9 cellular contexts compared by ENCODE assay signal in genomic region chr1:207848234-207848633, GRCh38.
DNase-seq lines count a peak whose midpoint lies in the region; ATAC-seq and TF ChIP-seq lines count a peak whose summit lies in the region.
"Had no signal": no experiment of that assay in that cellular context is flagged by ENCODE, and none has a peak within 500 bp of the region (broad histone marks: within the 10 kb centered on the region; RNA-seq: fewer than 3 reads in every experiment).

No MANE protein-coding gene starts in this region.

- peaks cover 69% of the 10 kb centered on the region for H3K4me1 ChIP-seq in CD8-positive, alpha-beta T cell (ENCODE audit: insufficient read depth, low read length)

- no peaks in the 10 kb centered on the region for H3K27me3 ChIP-seq in CD8-positive, alpha-beta T cell (ENCODE audit: insufficient read depth, low read length)

- POLR2A ChIA-PET in CD8-positive, alpha-beta T cell (lab: Charles Lee) = no interaction called here

- no peaks in the 10 kb centered on the region for H3K27me3 Mint-ChIP-seq in CD8-positive, alpha-beta T cell (ENCODE audit: low read depth)
- no peaks in the 10 kb centered on the region; the same call in 1 of the 2 replicates for H3K27me3 Mint-ChIP-seq in HFFc6 (ENCODE audit: insufficient read depth)
- H3K27me3 Mint-ChIP-seq in effector memory CD8-positive, alpha-beta T cell = no peaks in the 10 kb centered on the region
- H3K27me3 Mint-ChIP-seq: brain had no signal

- peaks cover 91% of the 10 kb centered on the region for H3K4me1 Mint-ChIP-seq in CD8-positive, alpha-beta T cell (ENCODE audit: low read depth)
- H3K4me1 Mint-ChIP-seq in HFFc6 (ENCODE audit: low read depth) = peaks cover 68% of the 10 kb centered on the region
- H3K4me1 Mint-ChIP-seq in effector memory CD8-positive, alpha-beta T cell (ENCODE audit: low read depth in 2 of 2) = peaks cover 75 to 88% of the 10 kb centered on the region in 2 donors

- no peaks in the 10 kb centered on the region for H3K9me3 Mint-ChIP-seq in CD8-positive, alpha-beta T cell
- H3K9me3 Mint-ChIP-seq in HFFc6 = no peaks in the 10 kb centered on the region
- H3K9me3 Mint-ChIP-seq in effector memory CD8-positive, alpha-beta T cell = no peaks in the 10 kb centered on the region
- H3K9me3 Mint-ChIP-seq: brain had no signal

- no peak for TF ChIP-seq CTCF in CD8-positive, alpha-beta T cell (IDR thresholded peaks at IDR 0.05)
- TF ChIP-seq CTCF in HFFc6 (IDR thresholded peaks at IDR 0.05) = no peak

- H3K4me3 Mint-ChIP-seq in CD8-positive, alpha-beta T cell = peak overlapping the region; percentile 50
- H3K4me3 Mint-ChIP-seq in HFFc6 = peak overlapping the region; percentile 69
- H3K4me3 Mint-ChIP-seq in effector memory CD8-positive, alpha-beta T cell = peak overlapping the region; percentile 58 to 65
- H3K4me3 Mint-ChIP-seq: brain had no signal

- no peaks in the 10 kb centered on the region for H3K36me3 ChIP-seq in CD8-positive, alpha-beta T cell (ENCODE audit: insufficient read depth, low read length)

- H3K9me3 ChIP-seq in CD8-positive, alpha-beta T cell (ENCODE audit: low read length) = no peaks in the 10 kb centered on the region

- peaks cover 68% of the 10 kb centered on the region for H3K36me3 Mint-ChIP-seq in CD8-positive, alpha-beta T cell
- peaks cover 47% of the 10 kb centered on the region for H3K36me3 Mint-ChIP-seq in HFFc6 (ENCODE audit: low read depth)
- H3K36me3 Mint-ChIP-seq in effector memory CD8-positive, alpha-beta T cell (ENCODE audit: insufficient read depth) = peaks cover 27% of the 10 kb centered on the region

- DNase-seq in CD8-positive, alpha-beta T cell = peak in 1 of 7 experiments; percentile 48
- DNase-seq in HFFc6 = peak; percentile 78
- no peak for DNase-seq in effector memory CD8-positive, alpha-beta T cell
- peak; percentile 53 for DNase-seq in non-pigmented ciliary epithelial cell (ENCODE audit: low read depth)
- no peak for DNase-seq in amniotic stem cell (lab: John Stamatoyannopoulos, UW)
- no peak for DNase-seq in activated CD4-positive, CD25-positive, alpha-beta regulatory T cell (lab: John Stamatoyannopoulos, UW)
- no peak for DNase-seq in GM19240 (ENCODE audit: insufficient read length, low spot score)

- no peak overlapping the region for H3K27ac ChIP-seq in CD8-positive, alpha-beta T cell (ENCODE audit: low read depth, low read length)

- H3K4me3 ChIP-seq in CD8-positive, alpha-beta T cell (ENCODE audit: low read depth, low read length) = no peak overlapping the region

- CTCF ChIA-PET in CD8-positive, alpha-beta T cell (lab: Charles Lee) = interaction anchor here (1.3 to 1.7 kb wide), 4 partner anchors 19 to 115 kb away, joined by 3 to 8 read pairs (median 4); no protein-coding TSS in a partner anchor

- H3K27ac Mint-ChIP-seq in CD8-positive, alpha-beta T cell = peak overlapping the region; percentile 60
- H3K27ac Mint-ChIP-seq in HFFc6 = peak overlapping the region; percentile 95
- peak overlapping the region; percentile 88 to 89 for H3K27ac Mint-ChIP-seq in effector memory CD8-positive, alpha-beta T cell

- ATAC-seq in CD8-positive, alpha-beta T cell = peak; percentile 39
- ATAC-seq in SK-N-SH treated with all-trans-retinoic acid at 6 μM for 48 hours = peak; percentile 43
- peak; percentile 67 for ATAC-seq in effector memory CD8-positive, alpha-beta T cell (replicated peaks)

- intact Hi-C loops in CD8-positive, alpha-beta T cell (cut with DNase I, micrococcal nuclease) = loop anchor here in 1 of 2 experiments (2.0 kb wide), 2 partner anchors 15 kb away; no protein-coding TSS in a partner anchor

TF ChIP-seq in SK-N-SH treated with all-trans-retinoic acid at 6 μM for 48 hours, 23 proteins besides CTCF, POLR2A, EP300 and RAD21:
- TF ChIP-seq, protein P1, sequence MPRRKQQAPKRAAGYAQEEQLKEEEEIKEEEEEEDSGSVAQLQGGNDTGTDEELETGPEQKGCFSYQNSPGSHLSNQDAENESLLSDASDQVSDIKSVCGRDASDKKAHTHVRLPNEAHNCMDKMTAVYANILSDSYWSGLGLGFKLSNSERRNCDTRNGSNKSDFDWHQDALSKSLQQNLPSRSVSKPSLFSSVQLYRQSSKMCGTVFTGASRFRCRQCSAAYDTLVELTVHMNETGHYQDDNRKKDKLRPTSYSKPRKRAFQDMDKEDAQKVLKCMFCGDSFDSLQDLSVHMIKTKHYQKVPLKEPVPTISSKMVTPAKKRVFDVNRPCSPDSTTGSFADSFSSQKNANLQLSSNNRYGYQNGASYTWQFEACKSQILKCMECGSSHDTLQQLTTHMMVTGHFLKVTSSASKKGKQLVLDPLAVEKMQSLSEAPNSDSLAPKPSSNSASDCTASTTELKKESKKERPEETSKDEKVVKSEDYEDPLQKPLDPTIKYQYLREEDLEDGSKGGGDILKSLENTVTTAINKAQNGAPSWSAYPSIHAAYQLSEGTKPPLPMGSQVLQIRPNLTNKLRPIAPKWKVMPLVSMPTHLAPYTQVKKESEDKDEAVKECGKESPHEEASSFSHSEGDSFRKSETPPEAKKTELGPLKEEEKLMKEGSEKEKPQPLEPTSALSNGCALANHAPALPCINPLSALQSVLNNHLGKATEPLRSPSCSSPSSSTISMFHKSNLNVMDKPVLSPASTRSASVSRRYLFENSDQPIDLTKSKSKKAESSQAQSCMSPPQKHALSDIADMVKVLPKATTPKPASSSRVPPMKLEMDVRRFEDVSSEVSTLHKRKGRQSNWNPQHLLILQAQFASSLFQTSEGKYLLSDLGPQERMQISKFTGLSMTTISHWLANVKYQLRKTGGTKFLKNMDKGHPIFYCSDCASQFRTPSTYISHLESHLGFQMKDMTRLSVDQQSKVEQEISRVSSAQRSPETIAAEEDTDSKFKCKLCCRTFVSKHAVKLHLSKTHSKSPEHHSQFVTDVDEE (CRISPR knock-in tag; IDR thresholded peaks at IDR 0.05) = no peak
- no peak for TF ChIP-seq ARNTL (CRISPR knock-in tag; IDR thresholded peaks at IDR 0.05; ENCODE audit: borderline replicate concordance, low read depth)
TF ChIP-seq in SK-N-SH treated with all-trans-retinoic acid at 6 μM for 48 hours: peak in this region for 0.

Comparison
In these comparisons a context has a peak if more than half of its experiments do, and no peak if none do; other contexts are left out.
1. DNase-seq: peak in HFFc6 (single experiment) and non-pigmented ciliary epithelial cell (single experiment); none in effector memory CD8-positive, alpha-beta T cell (0 of 3), amniotic stem cell (single experiment), activated CD4-positive, CD25-positive, alpha-beta regulatory T cell (0 of 4) and GM19240 (single experiment).
2. Peak in every context shown above with its lines, with median percentiles within 50 percentile points of each other: ATAC-seq, H3K27ac Mint-ChIP-seq and H3K4me3 Mint-ChIP-seq.